9 cellular contexts compared by ENCODE assay signal in the genomic region with DNA sequence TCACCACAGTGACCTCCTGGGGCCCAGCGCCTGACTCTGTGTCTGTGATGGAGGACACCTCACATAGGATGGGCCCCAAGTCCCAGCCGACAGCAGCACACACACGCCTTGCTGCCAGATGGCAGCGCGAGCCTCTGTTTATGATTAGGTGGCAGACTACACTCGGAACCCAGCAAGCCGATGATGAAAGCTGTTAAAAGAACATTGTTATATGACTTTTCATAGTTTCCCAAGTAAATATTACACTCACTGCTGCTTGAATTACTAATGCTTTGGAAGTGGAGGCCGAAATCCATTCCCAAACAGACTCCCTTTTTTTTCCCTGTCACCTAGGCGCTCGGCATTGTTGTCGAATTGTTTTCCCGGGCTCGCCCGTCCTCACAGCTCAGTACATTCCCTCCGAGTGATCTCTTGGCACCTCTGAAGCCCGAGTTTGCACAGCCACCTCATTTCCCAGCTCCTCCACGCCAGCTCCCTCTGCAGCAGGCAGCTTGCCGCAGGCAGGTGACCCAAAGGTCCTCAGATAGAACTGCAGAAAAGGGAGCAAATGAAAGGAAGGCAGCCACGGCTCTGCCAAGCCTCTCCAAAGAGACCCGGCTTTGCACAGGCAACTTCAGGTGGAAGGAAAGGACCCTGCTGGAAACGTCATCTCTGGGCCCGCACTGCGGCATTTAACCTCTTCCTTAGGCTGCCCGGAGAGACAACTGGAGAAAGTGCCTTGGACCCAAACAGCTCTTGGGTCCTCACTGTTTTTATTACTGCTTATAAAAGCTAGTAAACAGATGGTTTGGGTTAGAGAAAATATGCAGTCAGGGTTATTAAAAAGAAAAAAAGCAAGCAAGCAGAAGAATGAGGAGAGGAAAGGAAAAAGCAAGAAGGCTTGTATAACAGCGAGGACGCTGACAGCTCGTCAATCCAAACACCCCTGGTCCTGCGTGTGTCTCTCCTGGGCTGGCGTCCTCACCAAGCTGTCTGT.
DNase-seq lines count a peak whose midpoint lies in the region; ATAC-seq and TF ChIP-seq lines count a peak whose summit lies in the region.
"Had no signal": no experiment of that assay in that cellular context is flagged by ENCODE, and none has a peak within 500 bp of the region (broad histone marks: within the 10 kb centered on the region; RNA-seq: fewer than 3 reads in every experiment).

No MANE protein-coding gene starts in this region.

- H3K36me3 ChIP-seq in PC-3 (ENCODE audit: low read depth, low read length) (no peaks in the 10 kb centered on the region), mucosa of stomach (ENCODE audit: control insufficient read depth, insufficient read depth, low read length) (no peaks in the 10 kb centered on the region), upper lobe of right lung (no peaks in the 10 kb centered on the region), MM.1S (replicated peaks; ENCODE audit: insufficient read depth, low read length) (no peaks in the 10 kb centered on the region)

- POLR2A ChIA-PET in PC-3 (lab: Charles Lee; ENCODE audit: unreplicated experiment), result interaction anchor here (0.5 to 0.6 kb wide), 2 partner anchors 59 to 525 kb away, joined by 3 to 4 read pairs; no protein-coding TSS in a partner anchor

- H2AFZ ChIP-seq in PC-3 (ENCODE audit: low read length) (peak overlapping the region; percentile 58), MM.1S (ENCODE audit: low read length) (no peak overlapping the region)

- no TSS peak for BruUV-seq in PC-3 (replicated peaks; lab: Mats Ljungman, UMichigan)

- intact Hi-C loops in PC-3 (cut with micrococcal nuclease), result no loop called here
- intact Hi-C loops in upper lobe of right lung (cut with DNase I), result no loop called here

- H3F3A ChIP-seq in PC-3 (ENCODE audit: low read length, unreplicated experiment) (no peaks in the 10 kb centered on the region), MM.1S (ENCODE audit: insufficient read depth, low read length) (no peaks in the 10 kb centered on the region)

- CTCF ChIA-PET in PC-3 (lab: Charles Lee), result interaction anchor here (1.2 kb wide), 2 partner anchors 24 to 200 kb away, joined by 5 to 8 read pairs; no protein-coding TSS in a partner anchor

- H3K9ac ChIP-seq in PC-3 (ENCODE audit: low read length), result no peak overlapping the region
- H3K9ac ChIP-seq in mucosa of stomach (ENCODE audit: low read length), result peak overlapping the region; percentile 15
- no peak overlapping the region for H3K9ac ChIP-seq in MM.1S (ENCODE audit: low read length)

- H3K79me2 ChIP-seq in PC-3 (ENCODE audit: low read length) (no peaks in the 10 kb centered on the region), MM.1S (ENCODE audit: low read length) (no peaks in the 10 kb centered on the region)

- H3K4me1 ChIP-seq in PC-3 (ENCODE audit: insufficient read depth, low read length), result peaks cover 16% of the 10 kb centered on the region
- peaks cover 7% of the 10 kb centered on the region for H3K4me1 ChIP-seq in mucosa of stomach (ENCODE audit: control insufficient read depth, insufficient read depth, low read length)
- no peaks in the 10 kb centered on the region for H3K4me1 ChIP-seq in upper lobe of right lung
- no peaks in the 10 kb centered on the region for H3K4me1 ChIP-seq in MM.1S (ENCODE audit: low read length)

- H3K4me2 ChIP-seq in PC-3 (ENCODE audit: low read length) (peak overlapping the region; percentile 64), MM.1S (ENCODE audit: low read depth, low read length) (no peak overlapping the region)

- H3K27ac ChIP-seq in PC-3 (ENCODE audit: low read length) (peak overlapping the region; percentile 3), upper lobe of right lung (peak overlapping the region; percentile 30), MM.1S (ENCODE audit: low read length) (no peak overlapping the region)

- DNase-seq in PC-3 (peak; percentile 69), fibroblast of peridontal ligament (ENCODE audit: extremely low read depth) (peak; percentile 39), upper lobe of right lung (peak; percentile 68), MM.1S (no peak), nucleus accumbens (lab: John Stamatoyannopoulos, UW) (no peak), pons (ENCODE audit: low spot score) (no peak)
- DNase-seq: effector CD8-positive, alpha-beta T cell; natural killer cell had no signal

- no peaks in the 10 kb centered on the region for H3K27me3 ChIP-seq in PC-3 (ENCODE audit: low read length)
- H3K27me3 ChIP-seq in mucosa of stomach (ENCODE audit: control insufficient read depth, insufficient read depth, low read length), result peaks cover 11% of the 10 kb centered on the region
- no peaks in the 10 kb centered on the region for H3K27me3 ChIP-seq in upper lobe of right lung
- H3K27me3 ChIP-seq in MM.1S (replicated peaks; ENCODE audit: insufficient read depth, low read length), result peaks cover 22% of the 10 kb centered on the region

- H4K20me1 ChIP-seq in PC-3 (ENCODE audit: low read length) (no peaks in the 10 kb centered on the region), MM.1S (ENCODE audit: insufficient read depth, low read length) (no peaks in the 10 kb centered on the region)

- H3K4me3 ChIP-seq in PC-3 (ENCODE audit: low read length) (peak overlapping the region; percentile 37), mucosa of stomach (ENCODE audit: low read length) (no peak overlapping the region), upper lobe of right lung (no peak overlapping the region), MM.1S (ENCODE audit: low read length) (no peak overlapping the region)

- H3K9me2 ChIP-seq in PC-3 (replicated peaks; ENCODE audit: low read length), result no peaks in the 10 kb centered on the region
- H3K9me2 ChIP-seq in MM.1S (replicated peaks; ENCODE audit: insufficient read depth, low read length), result no peaks in the 10 kb centered on the region

- H3K9me3 ChIP-seq in PC-3 (ENCODE audit: low read length), result no peaks in the 10 kb centered on the region
- no peaks in the 10 kb centered on the region for H3K9me3 ChIP-seq in mucosa of stomach (ENCODE audit: control insufficient read depth, low read length)
- H3K9me3 ChIP-seq in upper lobe of right lung, result no peaks in the 10 kb centered on the region
- no peaks in the 10 kb centered on the region for H3K9me3 ChIP-seq in MM.1S (replicated peaks; ENCODE audit: insufficient read depth, low read length)

- TF ChIP-seq CTCF in PC-3 (conservative IDR thresholded peaks at IDR 0.05; ENCODE audit: low read depth, low read length), result no peak
- no peak for TF ChIP-seq CTCF in upper lobe of right lung (IDR thresholded peaks at IDR 0.05)
- no peak for TF ChIP-seq CTCF in MM.1S (IDR thresholded peaks at IDR 0.05; ENCODE audit: low read length)

- ATAC-seq in PC-3 (peak; percentile 95), upper lobe of right lung (peak; percentile 82)
- ATAC-seq: natural killer cell had no signal

Comparison
In these comparisons a context has a peak if more than half of its experiments do, and no peak if none do; other contexts are left out.
1. DNase-seq: peak in PC-3 (single experiment), fibroblast of peridontal ligament (single experiment) and upper lobe of right lung (single experiment); none in MM.1S (single experiment), nucleus accumbens (0 of 56) and pons (single experiment).